In the genomic region with DNA sequence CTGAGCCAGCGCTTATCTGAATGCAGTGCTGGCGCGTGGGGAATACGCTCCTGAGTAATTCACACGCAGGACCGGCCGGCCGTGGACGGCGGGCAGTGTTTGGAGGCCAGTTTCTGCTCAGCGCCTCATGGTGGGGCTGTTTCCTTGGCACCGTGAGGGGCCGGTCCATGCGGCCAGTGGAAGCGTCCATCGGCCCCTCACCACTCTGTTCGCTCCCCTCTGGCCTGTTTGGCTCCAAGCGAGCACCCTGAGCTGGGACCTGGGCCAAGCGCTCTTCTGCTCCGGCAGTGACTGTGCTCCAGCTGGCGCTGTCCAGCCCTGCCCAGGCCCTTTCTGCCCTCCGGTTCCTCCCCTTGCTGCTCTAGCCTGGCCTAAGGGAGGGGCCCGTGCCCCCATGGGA, we compare ENCODE assay signal across 11 cellular contexts. TPM values are rescaled to one million over a fixed set of nuclear protein-coding genes. Genes with fewer than 3 reads are reported as not detected.
A peak's percentile ranks its signal among the peaks of the same experiment; 100 is the strongest.
DNase-seq lines count a peak whose midpoint lies in the region; ATAC-seq and TF ChIP-seq lines count a peak whose summit lies in the region.
"Had no signal": no experiment of that assay in that cellular context is flagged by ENCODE, and none has a peak within 500 bp of the region (broad histone marks: within the 10 kb centered on the region; RNA-seq: fewer than 3 reads in every experiment).

No MANE protein-coding gene starts in this region.

- POLR2A ChIA-PET in activated CD4-positive, alpha-beta T cell treated with anti-CD3 and anti-CD28 coated beads for 36 hours (lab: Charles Lee) = interaction anchor here (0.6 kb wide), 1 partner anchor 356 kb away, joined by 4 read pairs; no protein-coding TSS in a partner anchor

- no peak overlapping the region for H3K4me3 ChIP-seq in cardiac fibroblast (replicated peaks in 1 of 2; ENCODE audit: low read depth in 2 of 2, low read length in 2 of 2)

- no peak overlapping the region for H3K27ac Mint-ChIP-seq in activated CD4-positive, alpha-beta T cell treated with anti-CD3 and anti-CD28 coated beads for 36 hours
- H3K27ac Mint-ChIP-seq: activated T-helper 17 cell treated with anti-CD3 and anti-CD28 coated beads, Interleukin-2, amount 50 U/mL, for 72 hours had no signal

- H3K4me1 Mint-ChIP-seq in activated CD4-positive, alpha-beta T cell treated with anti-CD3 and anti-CD28 coated beads for 36 hours = no peaks in the 10 kb centered on the region
- H3K4me1 Mint-ChIP-seq: activated T-helper 17 cell treated with anti-CD3 and anti-CD28 coated beads, Interleukin-2, amount 50 U/mL, for 72 hours had no signal

- intact Hi-C loops in activated CD4-positive, alpha-beta T cell treated with anti-CD3 and anti-CD28 coated beads for 36 hours (cut with DNase I, micrococcal nuclease) = no loop called here

- no peaks in the 10 kb centered on the region for H3K36me3 Mint-ChIP-seq in activated CD4-positive, alpha-beta T cell treated with anti-CD3 and anti-CD28 coated beads for 36 hours (ENCODE audit: low read depth)

- H3K9me3 Mint-ChIP-seq in activated CD4-positive, alpha-beta T cell treated with anti-CD3 and anti-CD28 coated beads for 36 hours (ENCODE audit: low read depth) = no peaks in the 10 kb centered on the region
- H3K9me3 Mint-ChIP-seq: activated T-helper 17 cell treated with anti-CD3 and anti-CD28 coated beads, Interleukin-2, amount 50 U/mL, for 72 hours had no signal

- DNase-seq in NCI-H1092 treated with DMSO at 0.1 percent for 48 hours (lab: John Stamatoyannopoulos, UW) (peak; percentile 19), NCI-H1092 (lab: John Stamatoyannopoulos, UW) (no peak), cardiac fibroblast (ENCODE audit: low read depth in 2 of 2) (peak; percentile 44 to 70), iris pigment epithelial cell (ENCODE audit: low read depth) (peak; percentile 11), superior temporal gyrus (ENCODE audit: extremely low spot score) (peak; percentile 88)
- no peak for DNase-seq in activated CD4-positive, alpha-beta T cell treated with anti-CD3 and anti-CD28 coated beads for 36 hours
- DNase-seq: foreskin melanocyte, NCI-H446 had no signal

- H3K27me3 Mint-ChIP-seq in activated CD4-positive, alpha-beta T cell treated with anti-CD3 and anti-CD28 coated beads for 36 hours = no peaks in the 10 kb centered on the region
- H3K27me3 Mint-ChIP-seq: activated T-helper 17 cell treated with anti-CD3 and anti-CD28 coated beads, Interleukin-2, amount 50 U/mL, for 72 hours had no signal

- ATAC-seq in HG03175 (IDR thresholded peaks at IDR 0.05; ENCODE audit: unreplicated experiment) (no peak), GM18519 (IDR thresholded peaks at IDR 0.05; ENCODE audit: low FRiP score, unreplicated experiment) (no peak)
- no peak for ATAC-seq in activated CD4-positive, alpha-beta T cell treated with anti-CD3 and anti-CD28 coated beads for 36 hours
- ATAC-seq: activated T-helper 17 cell treated with anti-CD3 and anti-CD28 coated beads, Interleukin-2, amount 50 U/mL, for 72 hours had no signal

- CTCF ChIA-PET in activated CD4-positive, alpha-beta T cell treated with anti-CD3 and anti-CD28 coated beads for 36 hours (lab: Charles Lee) = interaction anchor here (0.6 kb wide), 1 partner anchor 70 kb away, joined by 3 read pairs; no protein-coding TSS in a partner anchor

- H3K4me3 Mint-ChIP-seq in activated CD4-positive, alpha-beta T cell treated with anti-CD3 and anti-CD28 coated beads for 36 hours = no peak overlapping the region
- H3K4me3 Mint-ChIP-seq: activated T-helper 17 cell treated with anti-CD3 and anti-CD28 coated beads, Interleukin-2, amount 50 U/mL, for 72 hours had no signal

- no peak for TF ChIP-seq CTCF in cardiac fibroblast (IDR thresholded peaks at IDR 0.05; ENCODE audit: low read depth, low read length)

RNA-seq across cellular contexts. Expression of a gene that starts 16.3 kb away (rescaled TPM):
- 1 to 10 TPM; 5.1 to 6.3 TPM for total RNA-seq in activated CD4-positive, alpha-beta T cell treated with anti-CD3 and anti-CD28 coated beads for 36 hours

RNA-seq across cellular contexts. Expression of a gene that starts 47.4 kb away (rescaled TPM):
- total RNA-seq in activated CD4-positive, alpha-beta T cell treated with anti-CD3 and anti-CD28 coated beads for 36 hours = 10 to 100 TPM; 15.1 to 17.7 TPM

Comparison
In these comparisons a context has a peak if more than half of its experiments do, and no peak if none do; other contexts are left out.
1. DNase-seq: peak in NCI-H1092 treated with DMSO at 0.1 percent for 48 hours (single experiment), cardiac fibroblast (2 of 2), iris pigment epithelial cell (single experiment) and superior temporal gyrus (single experiment); none in NCI-H1092 (single experiment) and activated CD4-positive, alpha-beta T cell treated with anti-CD3 and anti-CD28 coated beads for 36 hours (single experiment).